ENCODE assay signal across 9 cellular contexts in the genomic region with DNA sequence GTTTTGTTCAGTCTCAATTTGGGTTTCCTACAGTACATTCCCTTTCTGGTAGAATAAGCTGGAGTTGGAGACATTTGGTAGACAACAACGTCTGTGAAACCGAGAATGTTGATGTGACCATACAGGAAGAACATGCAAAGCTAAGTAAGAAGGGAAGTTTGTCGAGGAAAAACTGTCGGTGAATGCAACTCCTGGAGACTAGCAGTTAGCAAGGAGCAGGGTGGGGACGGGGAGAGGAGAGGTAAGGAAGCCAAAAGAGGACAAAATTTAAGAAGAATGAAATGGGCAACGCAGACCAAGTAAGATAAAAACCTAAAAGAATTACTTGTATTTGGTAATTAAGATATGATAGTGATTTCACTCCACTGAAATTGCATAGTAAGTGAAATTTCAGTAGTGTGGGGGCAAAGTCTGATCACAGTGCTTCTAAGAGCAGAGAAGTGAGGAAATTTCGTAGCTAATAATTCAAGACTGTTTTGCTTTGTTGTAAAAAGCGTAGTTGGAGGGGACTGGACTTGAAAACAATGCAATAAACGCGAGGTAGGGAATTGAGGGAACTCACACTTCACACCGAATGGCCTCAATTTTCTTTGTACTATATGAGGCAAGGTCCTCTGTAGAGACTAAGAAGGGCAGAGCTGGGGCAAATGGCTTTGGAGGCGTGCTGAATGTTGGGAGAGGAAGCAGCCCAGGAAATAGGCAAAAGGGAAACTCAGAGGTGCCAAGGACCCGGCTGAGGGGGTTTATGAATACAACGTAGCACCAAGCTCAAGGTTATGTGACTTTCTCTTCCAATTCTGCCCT. TPM values are rescaled to one million over a fixed set of nuclear protein-coding genes. Genes with fewer than 3 reads are reported as not detected.
DNase-seq lines count a peak whose midpoint lies in the region; ATAC-seq and TF ChIP-seq lines count a peak whose summit lies in the region.
"Had no signal": no experiment of that assay in that cellular context is flagged by ENCODE, and none has a peak within 500 bp of the region (broad histone marks: within the 10 kb centered on the region; RNA-seq: fewer than 3 reads in every experiment).

No MANE protein-coding gene starts in this region.

- H3K36me3 ChIP-seq in iPS-18a (ENCODE audit: control insufficient read depth, low read depth, low read length), result no peaks in the 10 kb centered on the region
- no peaks in the 10 kb centered on the region for H3K36me3 ChIP-seq in sigmoid colon

- H3K4me3 ChIP-seq in iPS-18a (ENCODE audit: low read length) (peak overlapping the region; percentile 75), sigmoid colon (peak overlapping the region in 3 of 4 donors; percentile 46 to 58 (median 57))

- peak overlapping the region; percentile 70 for H3K9ac ChIP-seq in iPS-18a (ENCODE audit: low read length)

- H3K27me3 ChIP-seq in iPS-18a (ENCODE audit: control insufficient read depth, insufficient read depth, low read length) (peaks cover 53% of the 10 kb centered on the region), sigmoid colon (peaks cover 3 to 36% (median 12%) of the 10 kb centered on the region in 3 donors)

- no peak for TF ChIP-seq EP300 in sigmoid colon (IDR thresholded peaks at IDR 0.05)

- DNase-seq in activated T-helper 1 cell treated with anti-CD3 and anti-CD28 coated beads, Interleukin-12 subunit alpha, Interleukin-12 subunit beta, Interleukin-2, Interleukin-4 antibody, amounts not matched to agents 30 ng/mL and 10 ng/mL and 1 ng/mL, durations not matched to agents 14 hours and 24 hours and 36 hours (ENCODE audit: low spot score), result no peak
- DNase-seq in sigmoid colon, result no peak
- DNase-seq in activated CD8-positive, alpha-beta memory T cell treated with anti-CD3 and anti-CD28 coated beads for 24 hours, result no peak
- DNase-seq: NCI-H2107 had no signal

- intact Hi-C loops in activated T-helper 1 cell treated with anti-CD3 and anti-CD28 coated beads, Interleukin-12 subunit alpha, Interleukin-12 subunit beta, Interleukin-2, Interleukin-4 antibody, amounts not matched to agents 30 ng/mL and 10 ng/mL and 1 ng/mL, durations not matched to agents 14 hours and 24 hours and 36 hours (cut with micrococcal nuclease), result loop anchor here (5.0 kb wide), 2 partner anchors 37 to 67 kb away; no protein-coding TSS in a partner anchor
- intact Hi-C loops in sigmoid colon (cut with DNase I), result no loop called here

- no peak for TF ChIP-seq POLR2A in sigmoid colon (IDR thresholded peaks at IDR 0.05)

- H3K9me3 ChIP-seq in iPS-18a (ENCODE audit: control insufficient read depth, low read depth, low read length), result no peaks in the 10 kb centered on the region
- no peaks in the 10 kb centered on the region for H3K9me3 ChIP-seq in sigmoid colon

- H3K27me3 Mint-ChIP-seq in activated T-helper 1 cell treated with anti-CD3 and anti-CD28 coated beads, Interleukin-12 subunit alpha, Interleukin-12 subunit beta, Interleukin-2, Interleukin-4 antibody, amounts not matched to agents 30 ng/mL and 10 ng/mL and 1 ng/mL, durations not matched to agents 14 hours and 24 hours and 36 hours (ENCODE audit: insufficient read depth), result peaks cover 54% of the 10 kb centered on the region

- TF ChIP-seq CTCF in sigmoid colon (IDR thresholded peaks at IDR 0.05), result no peak

- H3K27ac ChIP-seq in iPS-18a (ENCODE audit: low read length), result no peak overlapping the region
- peak overlapping the region in 3 of 4 donors; percentile 27 to 81 (median 42) for H3K27ac ChIP-seq in sigmoid colon

- 14 to 57% methylated on average over 14 of the region's 14 CpGs for WGBS in sigmoid colon, 2 donors

- H3K4me1 Mint-ChIP-seq in activated T-helper 1 cell treated with anti-CD3 and anti-CD28 coated beads, Interleukin-12 subunit alpha, Interleukin-12 subunit beta, Interleukin-2, Interleukin-4 antibody, amounts not matched to agents 30 ng/mL and 10 ng/mL and 1 ng/mL, durations not matched to agents 14 hours and 24 hours and 36 hours (ENCODE audit: low read depth), result peaks cover 36% of the 10 kb centered on the region

- H3K9me3 Mint-ChIP-seq in activated T-helper 1 cell treated with anti-CD3 and anti-CD28 coated beads, Interleukin-12 subunit alpha, Interleukin-12 subunit beta, Interleukin-2, Interleukin-4 antibody, amounts not matched to agents 30 ng/mL and 10 ng/mL and 1 ng/mL, durations not matched to agents 14 hours and 24 hours and 36 hours, result no peaks in the 10 kb centered on the region

- no peak overlapping the region for H3K27ac Mint-ChIP-seq in activated T-helper 1 cell treated with anti-CD3 and anti-CD28 coated beads, Interleukin-12 subunit alpha, Interleukin-12 subunit beta, Interleukin-2, Interleukin-4 antibody, amounts not matched to agents 30 ng/mL and 10 ng/mL and 1 ng/mL, durations not matched to agents 14 hours and 24 hours and 36 hours

- H3K4me1 ChIP-seq in iPS-18a (ENCODE audit: control insufficient read depth, low read depth, low read length) (peaks cover 13% of the 10 kb centered on the region), sigmoid colon (peaks cover 0 to 18% (median 8%) of the 10 kb centered on the region in 4 donors)

- no peaks in the 10 kb centered on the region for H3K36me3 Mint-ChIP-seq in activated T-helper 1 cell treated with anti-CD3 and anti-CD28 coated beads, Interleukin-12 subunit alpha, Interleukin-12 subunit beta, Interleukin-2, Interleukin-4 antibody, amounts not matched to agents 30 ng/mL and 10 ng/mL and 1 ng/mL, durations not matched to agents 14 hours and 24 hours and 36 hours (ENCODE audit: low read depth)

- peak overlapping the region; percentile 70 for H3K4me3 Mint-ChIP-seq in activated T-helper 1 cell treated with anti-CD3 and anti-CD28 coated beads, Interleukin-12 subunit alpha, Interleukin-12 subunit beta, Interleukin-2, Interleukin-4 antibody, amounts not matched to agents 30 ng/mL and 10 ng/mL and 1 ng/mL, durations not matched to agents 14 hours and 24 hours and 36 hours

- ATAC-seq in GM18511 (IDR thresholded peaks at IDR 0.05; ENCODE audit: unreplicated experiment) (peak; percentile 19), HG02973 (IDR thresholded peaks at IDR 0.05; ENCODE audit: unreplicated experiment) (no peak), HG03571 (IDR thresholded peaks at IDR 0.05; ENCODE audit: unreplicated experiment) (no peak), GM18870 (IDR thresholded peaks at IDR 0.05; ENCODE audit: unreplicated experiment) (no peak)

RNA-seq across cellular contexts. Expression of gene GIPC2, which starts 0.8 kb away (rescaled TPM):
- total RNA-seq in activated T-helper 1 cell treated with anti-CD3 and anti-CD28 coated beads, Interleukin-12 subunit alpha, Interleukin-12 subunit beta, Interleukin-2, Interleukin-4 antibody, amounts not matched to agents 30 ng/mL and 10 ng/mL and 1 ng/mL, durations not matched to agents 14 hours and 24 hours and 36 hours, result 0.05 TPM in 1 of 2 replicates, not detected in the other
- 1 to 10 TPM in 3 of 4 donors, under 1 TPM in 1; 0.99 to 2.5 (median 1.5) TPM for total RNA-seq in sigmoid colon
- polyA plus RNA-seq in sigmoid colon, result 10 to 100 TPM; 13.5 to 23.8 (median 17.4) TPM

RNA-seq across cellular contexts. Expression of gene DNAJB4, which starts 40.3 kb away (rescaled TPM):
- 10.2 and 10.3 TPM in 2 replicates for total RNA-seq in activated T-helper 1 cell treated with anti-CD3 and anti-CD28 coated beads, Interleukin-12 subunit alpha, Interleukin-12 subunit beta, Interleukin-2, Interleukin-4 antibody, amounts not matched to agents 30 ng/mL and 10 ng/mL and 1 ng/mL, durations not matched to agents 14 hours and 24 hours and 36 hours
- 10 to 100 TPM; 29.6 to 41.7 (median 37.4) TPM for total RNA-seq in sigmoid colon
- 10 to 100 TPM in 2 of 3 donors, 1 to 10 TPM in 1; 7.8 to 16.2 (median 16.0) TPM for polyA plus RNA-seq in sigmoid colon
